Comparison of ENCODE assay signal across 1 cellular context in the genomic region with DNA sequence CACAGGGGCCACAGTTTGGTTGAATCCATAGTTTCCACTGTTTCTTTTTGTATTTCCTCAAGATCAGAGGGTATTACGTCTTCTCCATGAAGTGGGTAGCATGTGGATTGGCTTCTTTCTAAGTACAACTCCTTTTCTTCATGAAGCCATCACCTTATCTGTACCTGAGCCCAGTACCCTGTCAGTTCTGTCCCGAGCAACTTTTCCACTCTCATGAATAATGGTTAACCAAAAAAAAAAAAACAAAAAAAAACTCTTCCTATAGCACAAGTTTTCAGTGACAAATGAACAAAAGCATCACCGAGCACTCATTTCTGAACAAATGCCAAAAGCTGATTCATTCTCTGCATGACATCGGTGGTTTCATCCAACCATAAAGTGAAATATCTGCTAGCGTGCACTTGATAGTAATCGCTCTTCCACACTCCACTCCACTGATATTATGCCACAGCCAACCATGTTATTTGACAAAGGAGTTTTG.
TF ChIP-seq lines count a peak whose summit lies in the region.

No MANE protein-coding gene starts in this region.

TF ChIP-seq in HEK293, 187 proteins besides CTCF, POLR2A, EP300 and RAD21 (continued from another document and continues in another):
- no peak for TF ChIP-seq ZNF530 (tag by site-specific recombination; IDR thresholded peaks at IDR 0.05; ENCODE audit: low read depth)
- TF ChIP-seq SCRT1 (tag by site-specific recombination; IDR thresholded peaks at IDR 0.05; ENCODE audit: borderline replicate concordance), result no peak
- no peak for TF ChIP-seq ZNF610 (tag by site-specific recombination; IDR thresholded peaks at IDR 0.05; ENCODE audit: borderline replicate concordance)
- TF ChIP-seq, protein P1, sequence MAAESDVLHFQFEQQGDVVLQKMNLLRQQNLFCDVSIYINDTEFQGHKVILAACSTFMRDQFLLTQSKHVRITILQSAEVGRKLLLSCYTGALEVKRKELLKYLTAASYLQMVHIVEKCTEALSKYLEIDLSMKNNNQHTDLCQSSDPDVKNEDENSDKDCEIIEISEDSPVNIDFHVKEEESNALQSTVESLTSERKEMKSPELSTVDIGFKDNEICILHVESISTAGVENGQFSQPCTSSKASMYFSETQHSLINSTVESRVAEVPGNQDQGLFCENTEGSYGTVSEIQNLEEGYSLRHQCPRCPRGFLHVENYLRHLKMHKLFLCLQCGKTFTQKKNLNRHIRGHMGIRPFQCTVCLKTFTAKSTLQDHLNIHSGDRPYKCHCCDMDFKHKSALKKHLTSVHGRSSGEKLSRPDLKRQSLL (tag by site-specific recombination; IDR thresholded peaks at IDR 0.05), result no peak
- TF ChIP-seq ZNF510 (tag by site-specific recombination; IDR thresholded peaks at IDR 0.05; ENCODE audit: insufficient replicate concordance), result no peak
- TF ChIP-seq ZNF768 (tag by site-specific recombination; IDR thresholded peaks at IDR 0.05), result no peak
- TF ChIP-seq ZNF747 (tag by site-specific recombination; IDR thresholded peaks at IDR 0.05), result no peak
- TF ChIP-seq ZNF521 (tag by site-specific recombination; IDR thresholded peaks at IDR 0.05), result no peak
- no peak for TF ChIP-seq ZNF214 (tag by site-specific recombination; IDR thresholded peaks at IDR 0.05; ENCODE audit: borderline replicate concordance)
- no peak for TF ChIP-seq ZNF48 (tag by site-specific recombination; IDR thresholded peaks at IDR 0.05)
- TF ChIP-seq, protein P2, sequence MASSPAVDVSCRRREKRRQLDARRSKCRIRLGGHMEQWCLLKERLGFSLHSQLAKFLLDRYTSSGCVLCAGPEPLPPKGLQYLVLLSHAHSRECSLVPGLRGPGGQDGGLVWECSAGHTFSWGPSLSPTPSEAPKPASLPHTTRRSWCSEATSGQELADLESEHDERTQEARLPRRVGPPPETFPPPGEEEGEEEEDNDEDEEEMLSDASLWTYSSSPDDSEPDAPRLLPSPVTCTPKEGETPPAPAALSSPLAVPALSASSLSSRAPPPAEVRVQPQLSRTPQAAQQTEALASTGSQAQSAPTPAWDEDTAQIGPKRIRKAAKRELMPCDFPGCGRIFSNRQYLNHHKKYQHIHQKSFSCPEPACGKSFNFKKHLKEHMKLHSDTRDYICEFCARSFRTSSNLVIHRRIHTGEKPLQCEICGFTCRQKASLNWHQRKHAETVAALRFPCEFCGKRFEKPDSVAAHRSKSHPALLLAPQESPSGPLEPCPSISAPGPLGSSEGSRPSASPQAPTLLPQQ (tag by site-specific recombination; IDR thresholded peaks at IDR 0.05), result peak; percentile 50; the same call in 1 of the 2 replicates
- no peak for TF ChIP-seq ZFP3 (tag by site-specific recombination; IDR thresholded peaks at IDR 0.05; ENCODE audit: low read depth)
- TF ChIP-seq, protein P3, sequence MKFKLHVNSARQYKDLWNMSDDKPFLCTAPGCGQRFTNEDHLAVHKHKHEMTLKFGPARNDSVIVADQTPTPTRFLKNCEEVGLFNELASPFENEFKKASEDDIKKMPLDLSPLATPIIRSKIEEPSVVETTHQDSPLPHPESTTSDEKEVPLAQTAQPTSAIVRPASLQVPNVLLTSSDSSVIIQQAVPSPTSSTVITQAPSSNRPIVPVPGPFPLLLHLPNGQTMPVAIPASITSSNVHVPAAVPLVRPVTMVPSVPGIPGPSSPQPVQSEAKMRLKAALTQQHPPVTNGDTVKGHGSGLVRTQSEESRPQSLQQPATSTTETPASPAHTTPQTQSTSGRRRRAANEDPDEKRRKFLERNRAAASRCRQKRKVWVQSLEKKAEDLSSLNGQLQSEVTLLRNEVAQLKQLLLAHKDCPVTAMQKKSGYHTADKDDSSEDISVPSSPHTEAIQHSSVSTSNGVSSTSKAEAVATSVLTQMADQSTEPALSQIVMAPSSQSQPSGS (tag by site-specific recombination; IDR thresholded peaks at IDR 0.05; ENCODE audit: low read depth), result no peak
- TF ChIP-seq SETDB1 (IDR thresholded peaks at IDR 0.05; ENCODE audit: insufficient read length, low read length), result no peak
- peak; percentile 77 for TF ChIP-seq ZNF660 (tag by site-specific recombination; IDR thresholded peaks at IDR 0.05)
- no peak for TF ChIP-seq ZNF549 (tag by site-specific recombination; IDR thresholded peaks at IDR 0.05)
- TF ChIP-seq, protein P4, sequence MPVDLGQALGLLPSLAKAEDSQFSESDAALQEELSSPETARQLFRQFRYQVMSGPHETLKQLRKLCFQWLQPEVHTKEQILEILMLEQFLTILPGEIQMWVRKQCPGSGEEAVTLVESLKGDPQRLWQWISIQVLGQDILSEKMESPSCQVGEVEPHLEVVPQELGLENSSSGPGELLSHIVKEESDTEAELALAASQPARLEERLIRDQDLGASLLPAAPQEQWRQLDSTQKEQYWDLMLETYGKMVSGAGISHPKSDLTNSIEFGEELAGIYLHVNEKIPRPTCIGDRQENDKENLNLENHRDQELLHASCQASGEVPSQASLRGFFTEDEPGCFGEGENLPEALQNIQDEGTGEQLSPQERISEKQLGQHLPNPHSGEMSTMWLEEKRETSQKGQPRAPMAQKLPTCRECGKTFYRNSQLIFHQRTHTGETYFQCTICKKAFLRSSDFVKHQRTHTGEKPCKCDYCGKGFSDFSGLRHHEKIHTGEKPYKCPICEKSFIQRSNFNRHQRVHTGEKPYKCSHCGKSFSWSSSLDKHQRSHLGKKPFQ (tag by site-specific recombination; IDR thresholded peaks at IDR 0.05), result no peak
- no peak for TF ChIP-seq ZNF670 (tag by site-specific recombination; IDR thresholded peaks at IDR 0.05; ENCODE audit: low read depth)
- TF ChIP-seq, protein P5, sequence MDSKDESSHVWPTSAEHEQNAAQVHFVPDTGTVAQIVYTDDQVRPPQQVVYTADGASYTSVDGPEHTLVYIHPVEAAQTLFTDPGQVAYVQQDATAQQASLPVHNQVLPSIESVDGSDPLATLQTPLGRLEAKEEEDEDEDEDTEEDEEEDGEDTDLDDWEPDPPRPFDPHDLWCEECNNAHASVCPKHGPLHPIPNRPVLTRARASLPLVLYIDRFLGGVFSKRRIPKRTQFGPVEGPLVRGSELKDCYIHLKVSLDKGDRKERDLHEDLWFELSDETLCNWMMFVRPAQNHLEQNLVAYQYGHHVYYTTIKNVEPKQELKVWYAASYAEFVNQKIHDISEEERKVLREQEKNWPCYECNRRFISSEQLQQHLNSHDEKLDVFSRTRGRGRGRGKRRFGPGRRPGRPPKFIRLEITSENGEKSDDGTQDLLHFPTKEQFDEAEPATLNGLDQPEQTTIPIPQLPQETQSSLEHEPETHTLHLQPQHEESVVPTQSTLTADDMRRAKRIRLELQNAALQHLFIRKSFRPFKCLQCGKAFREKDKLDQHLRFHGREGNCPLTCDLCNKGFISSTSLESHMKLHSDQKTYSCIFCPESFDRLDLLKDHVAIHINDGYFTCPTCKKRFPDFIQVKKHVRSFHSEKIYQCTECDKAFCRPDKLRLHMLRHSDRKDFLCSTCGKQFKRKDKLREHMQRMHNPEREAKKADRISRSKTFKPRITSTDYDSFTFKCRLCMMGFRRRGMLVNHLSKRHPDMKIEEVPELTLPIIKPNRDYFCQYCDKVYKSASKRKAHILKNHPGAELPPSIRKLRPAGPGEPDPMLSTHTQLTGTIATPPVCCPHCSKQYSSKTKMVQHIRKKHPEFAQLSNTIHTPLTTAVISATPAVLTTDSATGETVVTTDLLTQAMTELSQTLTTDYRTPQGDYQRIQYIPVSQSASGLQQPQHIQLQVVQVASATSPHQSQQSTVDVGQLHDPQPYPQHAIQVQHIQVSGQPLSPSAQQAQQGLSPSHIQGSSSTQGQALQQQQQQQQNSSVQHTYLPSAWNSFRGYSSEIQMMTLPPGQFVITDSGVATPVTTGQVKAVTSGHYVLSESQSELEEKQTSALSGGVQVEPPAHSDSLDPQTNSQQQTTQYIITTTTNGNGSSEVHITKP (tag by site-specific recombination; IDR thresholded peaks at IDR 0.05), result peak; percentile 75
- TF ChIP-seq, protein P6, sequence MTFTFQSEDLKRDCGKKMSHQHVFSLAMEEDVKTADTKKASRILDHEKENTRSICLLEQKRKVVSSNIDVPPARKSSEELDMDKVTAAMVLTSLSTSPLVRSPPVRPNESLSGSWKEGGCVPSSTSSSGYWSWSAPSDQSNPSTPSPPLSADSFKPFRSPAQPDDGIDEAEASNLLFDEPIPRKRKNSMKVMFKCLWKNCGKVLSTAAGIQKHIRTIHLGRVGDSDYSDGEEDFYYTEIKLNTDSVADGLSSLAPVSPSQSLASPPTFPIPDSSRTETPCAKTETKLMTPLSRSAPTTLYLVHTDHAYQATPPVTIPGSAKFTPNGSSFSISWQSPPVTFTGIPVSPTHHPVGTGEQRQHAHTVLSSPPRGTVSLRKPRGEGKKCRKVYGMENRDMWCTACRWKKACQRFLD (tag by site-specific recombination; IDR thresholded peaks at IDR 0.05), result no peak
- no peak for TF ChIP-seq ZNF24 (tag by site-specific recombination; IDR thresholded peaks at IDR 0.05)
- TF ChIP-seq, protein P7, sequence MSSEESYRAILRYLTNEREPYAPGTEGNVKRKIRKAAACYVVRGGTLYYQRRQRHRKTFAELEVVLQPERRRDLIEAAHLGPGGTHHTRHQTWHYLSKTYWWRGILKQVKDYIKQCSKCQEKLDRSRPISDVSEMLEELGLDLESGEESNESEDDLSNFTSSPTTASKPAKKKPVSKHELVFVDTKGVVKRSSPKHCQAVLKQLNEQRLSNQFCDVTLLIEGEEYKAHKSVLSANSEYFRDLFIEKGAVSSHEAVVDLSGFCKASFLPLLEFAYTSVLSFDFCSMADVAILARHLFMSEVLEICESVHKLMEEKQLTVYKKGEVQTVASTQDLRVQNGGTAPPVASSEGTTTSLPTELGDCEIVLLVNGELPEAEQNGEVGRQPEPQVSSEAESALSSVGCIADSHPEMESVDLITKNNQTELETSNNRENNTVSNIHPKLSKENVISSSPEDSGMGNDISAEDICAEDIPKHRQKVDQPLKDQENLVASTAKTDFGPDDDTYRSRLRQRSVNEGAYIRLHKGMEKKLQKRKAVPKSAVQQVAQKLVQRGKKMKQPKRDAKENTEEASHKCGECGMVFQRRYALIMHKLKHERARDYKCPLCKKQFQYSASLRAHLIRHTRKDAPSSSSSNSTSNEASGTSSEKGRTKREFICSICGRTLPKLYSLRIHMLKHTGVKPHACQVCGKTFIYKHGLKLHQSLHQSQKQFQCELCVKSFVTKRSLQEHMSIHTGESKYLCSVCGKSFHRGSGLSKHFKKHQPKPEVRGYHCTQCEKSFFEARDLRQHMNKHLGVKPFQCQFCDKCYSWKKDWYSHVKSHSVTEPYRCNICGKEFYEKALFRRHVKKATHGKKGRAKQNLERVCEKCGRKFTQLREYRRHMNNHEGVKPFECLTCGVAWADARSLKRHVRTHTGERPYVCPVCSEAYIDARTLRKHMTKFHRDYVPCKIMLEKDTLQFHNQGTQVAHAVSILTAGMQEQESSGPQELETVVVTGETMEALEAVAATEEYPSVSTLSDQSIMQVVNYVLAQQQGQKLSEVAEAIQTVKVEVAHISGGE (tag by site-specific recombination; conservative IDR thresholded peaks at IDR 0.05; ENCODE audit: low read depth), result no peak
- TF ChIP-seq GLIS2 (tag by site-specific recombination; IDR thresholded peaks at IDR 0.05), result no peak
- no peak for TF ChIP-seq ZFHX2 (tag by site-specific recombination; conservative IDR thresholded peaks at IDR 0.05)
- TF ChIP-seq, protein P8, sequence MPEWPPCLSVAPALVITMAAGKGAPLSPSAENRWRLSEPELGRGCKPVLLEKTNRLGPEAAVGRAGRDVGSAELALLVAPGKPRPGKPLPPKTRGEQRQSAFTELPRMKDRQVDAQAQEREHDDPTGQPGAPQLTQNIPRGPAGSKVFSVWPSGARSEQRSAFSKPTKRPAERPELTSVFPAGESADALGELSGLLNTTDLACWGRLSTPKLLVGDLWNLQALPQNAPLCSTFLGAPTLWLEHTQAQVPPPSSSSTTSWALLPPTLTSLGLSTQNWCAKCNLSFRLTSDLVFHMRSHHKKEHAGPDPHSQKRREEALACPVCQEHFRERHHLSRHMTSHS (tag by site-specific recombination; IDR thresholded peaks at IDR 0.05), result no peak
- no peak for TF ChIP-seq REPIN1 (tag by site-specific recombination; IDR thresholded peaks at IDR 0.05; ENCODE audit: low read depth)
- TF ChIP-seq ZNF121 (tag by site-specific recombination; IDR thresholded peaks at IDR 0.05), result no peak
- no peak for TF ChIP-seq ZNF654 (tag by site-specific recombination; IDR thresholded peaks at IDR 0.05; ENCODE audit: low read depth)
- no peak for TF ChIP-seq MEIS1 (CRISPR knock-in tag; IDR thresholded peaks at IDR 0.05; ENCODE audit: borderline replicate concordance)
- no peak for TF ChIP-seq ZNF561 (tag by site-specific recombination; IDR thresholded peaks at IDR 0.05; ENCODE audit: borderline replicate concordance)
- TF ChIP-seq, protein P9, sequence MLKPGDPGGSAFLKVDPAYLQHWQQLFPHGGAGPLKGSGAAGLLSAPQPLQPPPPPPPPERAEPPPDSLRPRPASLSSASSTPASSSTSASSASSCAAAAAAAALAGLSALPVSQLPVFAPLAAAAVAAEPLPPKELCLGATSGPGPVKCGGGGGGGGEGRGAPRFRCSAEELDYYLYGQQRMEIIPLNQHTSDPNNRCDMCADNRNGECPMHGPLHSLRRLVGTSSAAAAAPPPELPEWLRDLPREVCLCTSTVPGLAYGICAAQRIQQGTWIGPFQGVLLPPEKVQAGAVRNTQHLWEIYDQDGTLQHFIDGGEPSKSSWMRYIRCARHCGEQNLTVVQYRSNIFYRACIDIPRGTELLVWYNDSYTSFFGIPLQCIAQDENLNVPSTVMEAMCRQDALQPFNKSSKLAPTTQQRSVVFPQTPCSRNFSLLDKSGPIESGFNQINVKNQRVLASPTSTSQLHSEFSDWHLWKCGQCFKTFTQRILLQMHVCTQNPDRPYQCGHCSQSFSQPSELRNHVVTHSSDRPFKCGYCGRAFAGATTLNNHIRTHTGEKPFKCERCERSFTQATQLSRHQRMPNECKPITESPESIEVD (tag by site-specific recombination; IDR thresholded peaks at IDR 0.05), result peak; percentile 91
- no peak for TF ChIP-seq ZNF10 (tag by site-specific recombination; IDR thresholded peaks at IDR 0.05)
- no peak for TF ChIP-seq ZSCAN23 (tag by site-specific recombination; IDR thresholded peaks at IDR 0.05)
- TF ChIP-seq FEZF1 (tag by site-specific recombination; IDR thresholded peaks at IDR 0.05), result 0 out of 2 replicates have a peak, but pooled peaks have one; percentile 11
- TF ChIP-seq SALL2 (tag by site-specific recombination; IDR thresholded peaks at IDR 0.05; ENCODE audit: borderline replicate concordance), result no peak
- TF ChIP-seq, protein P10, sequence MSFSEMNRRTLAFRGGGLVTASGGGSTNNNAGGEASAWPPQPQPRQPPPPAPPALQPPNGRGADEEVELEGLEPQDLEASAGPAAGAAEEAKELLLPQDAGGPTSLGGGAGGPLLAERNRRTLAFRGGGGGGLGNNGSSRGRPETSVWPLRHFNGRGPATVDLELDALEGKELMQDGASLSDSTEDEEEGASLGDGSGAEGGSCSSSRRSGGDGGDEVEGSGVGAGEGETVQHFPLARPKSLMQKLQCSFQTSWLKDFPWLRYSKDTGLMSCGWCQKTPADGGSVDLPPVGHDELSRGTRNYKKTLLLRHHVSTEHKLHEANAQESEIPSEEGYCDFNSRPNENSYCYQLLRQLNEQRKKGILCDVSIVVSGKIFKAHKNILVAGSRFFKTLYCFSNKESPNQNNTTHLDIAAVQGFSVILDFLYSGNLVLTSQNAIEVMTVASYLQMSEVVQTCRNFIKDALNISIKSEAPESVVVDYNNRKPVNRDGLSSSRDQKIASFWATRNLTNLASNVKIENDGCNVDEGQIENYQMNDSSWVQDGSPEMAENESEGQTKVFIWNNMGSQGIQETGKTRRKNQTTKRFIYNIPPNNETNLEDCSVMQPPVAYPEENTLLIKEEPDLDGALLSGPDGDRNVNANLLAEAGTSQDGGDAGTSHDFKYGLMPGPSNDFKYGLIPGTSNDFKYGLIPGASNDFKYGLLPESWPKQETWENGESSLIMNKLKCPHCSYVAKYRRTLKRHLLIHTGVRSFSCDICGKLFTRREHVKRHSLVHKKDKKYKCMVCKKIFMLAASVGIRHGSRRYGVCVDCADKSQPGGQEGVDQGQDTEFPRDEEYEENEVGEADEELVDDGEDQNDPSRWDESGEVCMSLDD (tag by site-specific recombination; IDR thresholded peaks at IDR 0.05), result no peak
- no peak for TF ChIP-seq BCL11B (tag by site-specific recombination; IDR thresholded peaks at IDR 0.05; ENCODE audit: low read depth)
- TF ChIP-seq ZBTB7A (tag by site-specific recombination; IDR thresholded peaks at IDR 0.05; ENCODE audit: low read depth), result no peak
- peak; percentile 75 for TF ChIP-seq SP7 (tag by site-specific recombination; IDR thresholded peaks at IDR 0.05)
